8 cellular contexts compared by ENCODE assay signal in genomic region chr9:128098017-128098935, GRCh38. TPM values are rescaled to one million over a fixed set of nuclear protein-coding genes. Genes with fewer than 3 reads are reported as not detected.
DNase-seq lines count a peak whose midpoint lies in the region; ATAC-seq, FAIRE-seq and TF ChIP-seq lines count a peak whose summit lies in the region.

No MANE protein-coding gene starts in this region.

- DNase-seq in Caki2 (ENCODE audit: low read depth) (peak; percentile 96), NCI-H1105 (lab: John Stamatoyannopoulos, UW) (peak; percentile 87), T-helper 1 cell (peak in 3 of 5 donors; percentile 37 to 45 (median 43)), astrocyte of the spinal cord (ENCODE audit: low read depth, low spot score) (peak; percentile 98), hepatic stellate cell (ENCODE audit: low spot score) (peak; percentile 87), prostate gland (ENCODE audit: low spot score) (peak; percentile 98), urothelium cell line (ENCODE audit: low spot score) (peak; percentile 92)

- H3K9me3 ChIP-seq in prostate gland: no peaks in the 10 kb centered on the region

- no peak for FAIRE-seq in urothelium cell line (lab: Jason Lieb, UNC)

- H3K36me3 ChIP-seq in prostate gland: no peaks in the 10 kb centered on the region

- peak overlapping the region; percentile 87 to 90 for H3K27ac ChIP-seq in prostate gland

- TF ChIP-seq CTCF in astrocyte of the spinal cord (IDR thresholded peaks at IDR 0.05; ENCODE audit: low read depth, low read length): no peak
- no peak for TF ChIP-seq CTCF in prostate gland (IDR thresholded peaks at IDR 0.05)

- peak; percentile 99 for TF ChIP-seq POLR2A in prostate gland (IDR thresholded peaks at IDR 0.05)

- H3K27me3 ChIP-seq in prostate gland (replicated peaks; ENCODE audit: insufficient read depth): no peaks in the 10 kb centered on the region

- 4% methylated on average over 28 of the region's 28 CpGs for WGBS in prostate gland

- no peak for ATAC-seq in GM19324 (IDR thresholded peaks at IDR 0.05; ENCODE audit: low FRiP score, unreplicated experiment)

- intact Hi-C loops in prostate gland (cut with DNase I): loop anchor here (2.0 to 10.0 kb wide), 2 partner anchors 29 to 133 kb away; partner anchors contain the start of gene SLC25A25

- in situ Hi-C loops in Caki2 (cut with HindIII; ENCODE audit: low pct_unique_long_range_greater_than_20kb, low sequenced_read_pairs) (no loop called here), astrocyte of the spinal cord (cut with HindIII; ENCODE audit: low sequenced_read_pairs) (no loop called here)

- H3K4me3 ChIP-seq in astrocyte of the spinal cord (ENCODE audit: low read depth, low read length) (peak overlapping the region; percentile 45), prostate gland (peak overlapping the region; percentile 29 to 31)

- H3K4me1 ChIP-seq in prostate gland (replicated peaks): peaks cover 36% of the 10 kb centered on the region

RNA-seq across cellular contexts. Expression of gene PTGES2, which starts 29.3 kb away (rescaled TPM):
- total RNA-seq in Caki2 (2014; rRNA removed; shearing (Covaris generic); ENCODE audit: low replicate concordance): 93.5 and 114 TPM in 2 replicates
- 10 to 100 TPM; 89.4 to 96.1 TPM for total RNA-seq in prostate gland

RNA-seq across cellular contexts. Expression of gene SLC25A25, which starts 30.2 kb away (rescaled TPM):
- 5.0 and 14.5 TPM in 2 replicates for total RNA-seq in Caki2 (2014; rRNA removed; shearing (Covaris generic); ENCODE audit: low replicate concordance)
- 10 to 100 TPM; 26.0 to 33.1 TPM for total RNA-seq in prostate gland

RNA-seq across cellular contexts. Expression of gene NAIF1, which starts 31.2 kb away (rescaled TPM):
- total RNA-seq in Caki2 (2014; rRNA removed; shearing (Covaris generic); ENCODE audit: low replicate concordance): 12.3 and 24.5 TPM in 2 replicates
- total RNA-seq in prostate gland: 10 to 100 TPM; 12.3 to 12.6 TPM

RNA-seq across cellular contexts. Expression of gene LCN2, which starts 51.0 kb away (rescaled TPM):
- total RNA-seq in Caki2 (2014; rRNA removed; shearing (Covaris generic); ENCODE audit: low replicate concordance): 2.2 TPM in 1 of 2 replicates, not detected in the other
- 10 to 100 TPM; 30.5 to 43.7 TPM for total RNA-seq in prostate gland

Comparison
In these comparisons a context has a peak if more than half of its experiments do, and no peak if none do; other contexts are left out.
1. DNase-seq: peak in every context shown above with its lines; median percentile 98 in astrocyte of the spinal cord; 98 in prostate gland; 96 in Caki2; 92 in urothelium cell line; 87 in NCI-H1105; 87 in hepatic stellate cell; 43 in T-helper 1 cell.